Comparison of ENCODE assay signal across 8 cellular contexts in the genomic region with DNA sequence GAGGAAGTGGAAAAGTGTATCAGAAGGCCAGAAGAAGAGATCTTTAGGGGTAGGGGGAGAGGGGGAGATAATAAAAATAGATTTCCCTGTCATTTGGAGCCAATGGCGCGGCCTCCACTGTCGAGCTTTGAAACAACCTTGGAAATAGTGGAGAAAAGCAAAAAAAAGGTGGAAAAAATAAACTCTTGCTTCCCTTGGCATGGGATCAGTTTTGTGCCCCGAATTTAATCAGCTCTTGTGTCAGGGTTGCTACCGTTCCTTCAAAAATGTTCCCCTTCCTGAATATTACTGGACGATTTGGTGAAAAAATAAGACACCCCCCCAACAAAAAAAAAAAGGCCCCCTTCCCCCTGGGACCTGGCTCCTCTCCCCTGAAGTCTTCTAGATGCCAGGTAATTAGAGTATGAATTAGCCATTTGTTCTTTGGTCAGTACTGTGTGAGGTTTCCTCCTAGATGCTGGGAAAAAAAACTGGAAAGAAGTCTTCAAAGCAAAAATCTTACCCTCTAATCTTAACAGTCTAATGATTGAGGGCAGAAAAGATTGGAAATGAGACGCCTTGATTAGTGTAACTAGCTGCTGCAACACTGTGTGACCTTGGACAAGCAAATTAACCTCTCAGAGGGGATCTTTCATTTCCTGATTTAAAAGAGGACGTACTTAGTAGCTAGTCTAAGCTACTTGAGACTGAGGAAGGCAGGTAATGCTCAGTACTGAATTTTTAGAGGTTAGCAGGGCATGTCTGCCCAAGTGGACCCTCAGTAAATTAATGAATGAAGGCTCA. TPM values are rescaled to one million over a fixed set of nuclear protein-coding genes. Genes with fewer than 3 reads are reported as not detected.
DNase-seq lines count a peak whose midpoint lies in the region; ATAC-seq, FAIRE-seq and TF ChIP-seq lines count a peak whose summit lies in the region.

No MANE protein-coding gene starts in this region.

- peak overlapping the region; percentile 97 to 100 (median 100) for H3K27ac Mint-ChIP-seq in CD8-positive, alpha-beta memory T cell

- peak overlapping the region; percentile 94 for H3K27ac ChIP-seq in CD8-positive, alpha-beta memory T cell (ENCODE audit: low read depth, low read length)
- H3K27ac ChIP-seq in mammary epithelial cell (ENCODE audit: insufficient read depth, low read depth, low read length) (peak overlapping the region; percentile 93), HepG2 (ENCODE audit: extremely low read length, insufficient read depth, low read length) (peak overlapping the region; percentile 96), thyroid gland (peak overlapping the region; percentile 91 to 99 (median 96))

- peak overlapping the region; percentile 95 to 100 (median 99) for H3K4me3 Mint-ChIP-seq in CD8-positive, alpha-beta memory T cell

- in situ Hi-C loops in mammary epithelial cell (cut with MboI; ENCODE audit: low sequenced_read_pairs in 2 of 2) = loop anchor here in 1 of 2 donors (5.0 kb wide), 1 partner anchor 139 kb away; no protein-coding TSS in a partner anchor
- in situ Hi-C loops in HepG2 (cut with HindIII; ENCODE audit: extremely low pct_ligation_motif_present, low pct_unique_long_range_greater_than_20kb) = loop anchor here (5.0 kb wide), 1 partner anchor 139 kb away; no protein-coding TSS in a partner anchor

- WGBS in mammary epithelial cell (ENCODE audit: low coverage, missing lambda C conversion rate) = 2% methylated on average over 7 of the region's 8 CpGs
- WGBS in HepG2 (ENCODE audit: low lambda C conversion rate) = under 1% methylated on average over 8 of the region's 8 CpGs
- WGBS in thyroid gland, 2 donors = 1 to 2% methylated on average over 8 of the region's 8 CpGs

- no peak; a peak in 1 of 4 replicates for TF ChIP-seq EP300 in HepG2 (IDR thresholded peaks at IDR 0.05; ENCODE audit: low read depth in 2 of 2, low read length in 2 of 2)
- TF ChIP-seq EP300 in HepG2 (CRISPR knock-in tag; IDR thresholded peaks at IDR 0.05; ENCODE audit: borderline replicate concordance) = no peak

- TSS peak; percentile 91 for BruUV-seq in mammary epithelial cell (replicated peaks; lab: Mats Ljungman, UMichigan)
- BruUV-seq in HepG2 (replicated peaks; lab: Mats Ljungman, UMichigan) = TSS peak; percentile 98

- ATAC-seq in HepG2 (no peak), GM18870 (IDR thresholded peaks at IDR 0.05; ENCODE audit: unreplicated experiment) (no peak)

- H2AFZ ChIP-seq in mammary epithelial cell (ENCODE audit: low read depth, low read length) (peak overlapping the region; percentile 51), HepG2 (ENCODE audit: low read length) (peak overlapping the region; percentile 16)

- TF ChIP-seq RAD21 in HepG2 (CRISPR knock-in tag; IDR thresholded peaks at IDR 0.05) = no peak

- FAIRE-seq in HepG2 (lab: Jason Lieb, UNC) = no peak

- peaks cover 0 to 5% of the 10 kb centered on the region in 2 donors for H3K27me3 Mint-ChIP-seq in CD8-positive, alpha-beta memory T cell

- POLR2A ChIA-PET in CD8-positive, alpha-beta memory T cell (lab: Charles Lee) = interaction anchor here (0.5 to 7.1 kb wide), 20 partner anchors 8 to 252 kb away, joined by 3 to 337 read pairs (median 4); partner anchors contain the start of genes CPNE1, ERGIC3, NFS1 and PHF20
- POLR2A ChIA-PET in HEK293T (lab: Yijun Ruan, JAX) (interaction anchor here (0.6 to 3.7 kb wide), 57 partner anchors 8 to 628 kb away, joined by 3 to 53 read pairs (median 5); partner anchors contain the start of genes CEP250, CPNE1, ERGIC3 and PHF20), HepG2 (lab: Yijun Ruan, JAX) (interaction anchor here (0.5 to 8.6 kb wide), 82 partner anchors 9 to 1932 kb away, joined by 3 to 461 read pairs (median 5); partner anchors contain the start of genes CEP250, CHMP4B, CPNE1 and EIF6)

- H3K36me3 ChIP-seq in CD8-positive, alpha-beta memory T cell (ENCODE audit: insufficient read depth, low read length) = peaks cover 17% of the 10 kb centered on the region
- H3K36me3 ChIP-seq in mammary epithelial cell (ENCODE audit: insufficient read depth, low read length) (peaks cover 18% of the 10 kb centered on the region), HepG2 (replicated peaks in 1 of 2; ENCODE audit: control insufficient read depth in 1 of 2, insufficient read depth in 2 of 2, low read length in 2 of 2) (peaks cover 10 to 27% of the 10 kb centered on the region in 2 experiments), thyroid gland (peaks cover 19 to 26% of the 10 kb centered on the region in 2 donors)

- H3K27me3 ChIP-seq in CD8-positive, alpha-beta memory T cell (ENCODE audit: insufficient read depth, low read length, poor library complexity, severe bottlenecking) = no peaks in the 10 kb centered on the region
- no peaks in the 10 kb centered on the region for H3K27me3 ChIP-seq in mammary epithelial cell (ENCODE audit: insufficient read depth, low read length)
- H3K27me3 ChIP-seq in HepG2 (ENCODE audit: control insufficient read depth in 1 of 2, insufficient read depth in 2 of 2, low read length in 2 of 2) = no peaks in the 10 kb centered on the region; a peak in 1 of 5 replicates
- no peaks in the 10 kb centered on the region for H3K27me3 ChIP-seq in thyroid gland

- H3K9me3 Mint-ChIP-seq in CD8-positive, alpha-beta memory T cell = peaks cover 0 to 2% (median 0%) of the 10 kb centered on the region in 5 donors

- peaks cover 8% of the 10 kb centered on the region for H4K20me1 ChIP-seq in mammary epithelial cell (ENCODE audit: insufficient read depth, low read length)
- peaks cover 37% of the 10 kb centered on the region for H4K20me1 ChIP-seq in HepG2 (ENCODE audit: insufficient read depth, low read length)

- H3K36me3 Mint-ChIP-seq in CD8-positive, alpha-beta memory T cell = peaks cover 17 to 47% (median 28%) of the 10 kb centered on the region in 3 donors

- H3K4me2 ChIP-seq in mammary epithelial cell (ENCODE audit: insufficient read depth, low read depth, low read length) (peak overlapping the region; percentile 92), HepG2 (ENCODE audit: low read depth, low read length) (peak overlapping the region; percentile 89)

- CTCF ChIA-PET in CD8-positive, alpha-beta memory T cell (lab: Charles Lee) = interaction anchor here (0.6 to 4.6 kb wide), 26 partner anchors 11 to 288 kb away, joined by 3 to 90 read pairs (median 4); partner anchors contain the start of genes CEP250, PHF20 and SCAND1
- CTCF ChIA-PET in HEK293T (lab: Yijun Ruan, JAX) (no interaction called here), mammary epithelial cell (lab: Charles Lee; ENCODE audit: low non-redundant PET) (interaction anchor here (0.7 to 0.8 kb wide), 2 partner anchors 142 to 212 kb away, joined by 6 read pairs; no protein-coding TSS in a partner anchor), HepG2 (lab: Yijun Ruan, JAX; ENCODE audit: low intra/inter-chr PET ratio, low total read pairs) (no interaction called here)

- H3K4me1 Mint-ChIP-seq in CD8-positive, alpha-beta memory T cell = peaks cover 46 to 55% (median 54%) of the 10 kb centered on the region in 3 donors

- H3K4me3 ChIP-seq in CD8-positive, alpha-beta memory T cell (ENCODE audit: low read length) = peak overlapping the region; percentile 77
- H3K4me3 ChIP-seq in mammary epithelial cell (replicated peaks in 1 of 3; ENCODE audit: insufficient read depth in 1 of 3, low read depth in 2 of 3, low read length in 3 of 3) = peak overlapping the region; percentile 51 to 58 (median 56)
- H3K4me3 ChIP-seq in HepG2 (replicated peaks in 1 of 3; ENCODE audit: insufficient read depth in 1 of 3, low read depth in 2 of 3, low read length in 3 of 3) = peak overlapping the region; percentile 76 to 81 (median 77)
- H3K4me3 ChIP-seq in thyroid gland (replicated peaks in 1 of 3) = peak overlapping the region; percentile 21 to 66 (median 51)

- peak overlapping the region; percentile 92 for H3K9ac ChIP-seq in mammary epithelial cell (ENCODE audit: insufficient read depth, low read length)
- peak overlapping the region; percentile 99 for H3K9ac ChIP-seq in HepG2 (ENCODE audit: insufficient read depth, low read depth, low read length)

- DNase-seq in CD8-positive, alpha-beta memory T cell = peak in 2 of 5 donors; percentile 29 to 49
- DNase-seq in HEK293T (ENCODE audit: extremely low spot score) (no peak), OCI-M1 (lab: John Stamatoyannopoulos, UW) (peak; percentile 78), mammary epithelial cell (no peak), HepG2 (ENCODE audit: low spot score) (peak; percentile 69), thyroid gland (peak; percentile 15 to 18)
- DNase-seq in stimulated activated CD4-positive, alpha-beta T cell treated with anti-CD3 and anti-CD28 coated beads, Interleukin-1b, Interleukin-23, amount 100 ng/mL, for 48 hours = no peak

- intact Hi-C loops in mammary epithelial cell (cut with micrococcal nuclease) = loop anchor here (1.0 kb wide), 2 partner anchors 26 to 141 kb away; no protein-coding TSS in a partner anchor
- intact Hi-C loops in HepG2 (cut with micrococcal nuclease; ENCODE audit: unreplicated experiment) = loop anchor here (1.0 to 5.0 kb wide), 4 partner anchors 29 to 142 kb away; partner anchors contain the start of genes NFS1, PHF20, ROMO1 and SPAG4
- intact Hi-C loops in thyroid gland (cut with DNase I) = loop anchor here (5.0 to 10.0 kb wide), 2 partner anchors 142 to 209 kb away; partner anchors contain the start of gene SCAND1

- H3K9me3 ChIP-seq in CD8-positive, alpha-beta memory T cell (ENCODE audit: low read length) = no peaks in the 10 kb centered on the region
- no peaks in the 10 kb centered on the region for H3K9me3 ChIP-seq in mammary epithelial cell (replicated peaks; ENCODE audit: insufficient read depth, low read length)
- no peaks in the 10 kb centered on the region for H3K9me3 ChIP-seq in HepG2 (ENCODE audit: low read length)
- H3K9me3 ChIP-seq in thyroid gland = no peaks in the 10 kb centered on the region

- dilution Hi-C loops in mammary epithelial cell (cut with HindIII; ENCODE audit: low sequenced_read_pairs) = no loop called here

- no peak for TF ChIP-seq CTCF in mammary epithelial cell (conservative IDR thresholded peaks at IDR 0.05 in 1 of 2, IDR thresholded peaks at IDR 0.05 in 1 of 2; ENCODE audit: extremely low read depth in 1 of 2, insufficient read depth in 1 of 2, low read depth in 1 of 2, low read length in 2 of 2)
- TF ChIP-seq CTCF in HepG2 (CRISPR knock-in tag; IDR thresholded peaks at IDR 0.05) = no peak
- peak in 1 of 6 experiments; percentile 3 for TF ChIP-seq CTCF in thyroid gland (IDR thresholded peaks at IDR 0.05)

- peaks cover 47% of the 10 kb centered on the region for H3K4me1 ChIP-seq in CD8-positive, alpha-beta memory T cell (ENCODE audit: insufficient read depth, low read length)
- H3K4me1 ChIP-seq in mammary epithelial cell (ENCODE audit: insufficient read depth, low read length) = peaks cover 26% of the 10 kb centered on the region
- peaks cover 42% of the 10 kb centered on the region for H3K4me1 ChIP-seq in HepG2 (ENCODE audit: insufficient read depth, low read length)
- H3K4me1 ChIP-seq in thyroid gland = peaks cover 24 to 25% of the 10 kb centered on the region in 2 donors

- TF ChIP-seq POLR2A in HepG2 (IDR thresholded peaks at IDR 0.05; ENCODE audit: insufficient read depth in 1 of 2, low read depth in 2 of 2, low read length in 2 of 2) = no peak; a peak in 2 of 4 replicates
- peak in 1 of 2 donors; percentile 62 for TF ChIP-seq POLR2A in thyroid gland (IDR thresholded peaks at IDR 0.05)

- H3K79me2 ChIP-seq in mammary epithelial cell (ENCODE audit: insufficient read depth, low read length) (peaks cover 46% of the 10 kb centered on the region), HepG2 (ENCODE audit: insufficient read depth, low read length) (peaks cover 52% of the 10 kb centered on the region)

RNA-seq across cellular contexts. Expression of gene RBM39, which starts 0.9 kb away (rescaled TPM):
- 100 to 1,000 TPM; 349 to 352 TPM for total RNA-seq in CD8-positive, alpha-beta memory T cell
- 157 TPM for polyA plus RNA-seq in CD8-positive, alpha-beta memory T cell
- 100 to 1,000 TPM; 188 to 283 TPM for total RNA-seq in mammary epithelial cell
- 27.2 TPM for polyA plus RNA-seq in mammary epithelial cell
- polyA minus RNA-seq in mammary epithelial cell = 272 TPM
- total RNA-seq in HepG2 (2016; rRNA removed; fragmentation: Illumina TruSeq; extraction: Trizol) = 431 and 788 TPM in 2 replicates
- 862 and 1,011 TPM in 2 replicates for total RNA-seq in HepG2 (2016; cell fraction: cytosol; rRNA removed; fragmentation: Illumina TruSeq; extraction: Trizol; ENCODE audit: low read depth)
- 445 and 791 TPM in 2 replicates for total RNA-seq in HepG2 (2016; cell fraction: insoluble cytoplasmic fraction; rRNA removed; fragmentation: Illumina TruSeq; extraction: Trizol)
- 352 and 417 TPM in 2 replicates for total RNA-seq in HepG2 (2016; cell fraction: membrane; rRNA removed; fragmentation: Illumina TruSeq; extraction: Trizol)
- 1,469 and 1,561 TPM in 2 replicates for total RNA-seq in HepG2 (2016; cell fraction: nucleus; rRNA removed; fragmentation: Illumina TruSeq; extraction: Trizol)
- 859 and 920 TPM in 2 replicates for polyA plus RNA-seq in HepG2 (2011; rRNA removed)
- 89.0 and 133 TPM in 2 replicates for polyA plus RNA-seq in HepG2 (2011; cell fraction: cytosol; rRNA removed)
- polyA plus RNA-seq in HepG2 (2011; cell fraction: nucleus; rRNA removed) = 3,125 and 3,321 TPM in 2 replicates
- polyA plus RNA-seq in HepG2 (2012) = 867 and 961 TPM in 2 replicates
- polyA plus RNA-seq in HepG2 (2016; cell fraction: cytosol; fragmentation: Illumina TruSeq; extraction: Trizol; ENCODE audit: low read depth) = 47.3 and 51.7 TPM in 2 replicates
- 339 and 360 TPM in 2 replicates for polyA plus RNA-seq in HepG2 (2016; cell fraction: insoluble cytoplasmic fraction; fragmentation: Illumina TruSeq; extraction: Trizol; ENCODE audit: low read depth)
- polyA plus RNA-seq in HepG2 (2016; cell fraction: membrane; fragmentation: Illumina TruSeq; extraction: Trizol; ENCODE audit: low read depth) = 79.3 and 86.7 TPM in 2 replicates
- 2,644 and 2,668 TPM in 2 replicates for polyA plus RNA-seq in HepG2 (2016; cell fraction: nucleus; fragmentation: Illumina TruSeq; extraction: Trizol; ENCODE audit: insufficient read depth, low read depth)
- 166 and 263 TPM in 2 replicates for polyA minus RNA-seq in HepG2 (2011; rRNA and poly(A)+ RNA removed; ENCODE audit: low replicate concordance)
- 91.3 and 98.3 TPM in 2 replicates for polyA minus RNA-seq in HepG2 (2011; cell fraction: cytosol; rRNA and poly(A)+ RNA removed)
- polyA minus RNA-seq in HepG2 (2011; cell fraction: nucleus; rRNA and poly(A)+ RNA removed) = 2,261 and 2,868 TPM in 2 replicates
- 100 to 1,000 TPM; 315 to 475 (median 368) TPM for total RNA-seq in thyroid gland

RNA-seq across cellular contexts. Expression of gene PHF20, which starts 28.9 kb away (rescaled TPM):
- 10 to 100 TPM; 53.9 to 54.3 TPM for total RNA-seq in CD8-positive, alpha-beta memory T cell
- 124 TPM for polyA plus RNA-seq in CD8-positive, alpha-beta memory T cell
- total RNA-seq in mammary epithelial cell = 10 to 100 TPM; 24.0 to 39.7 TPM
- polyA plus RNA-seq in mammary epithelial cell = 19.5 TPM
- 24.9 TPM for polyA minus RNA-seq in mammary epithelial cell
- 34.1 and 43.3 TPM in 2 replicates for total RNA-seq in HepG2 (2016; rRNA removed; fragmentation: Illumina TruSeq; extraction: Trizol)
- 56.7 and 61.5 TPM in 2 replicates for total RNA-seq in HepG2 (2016; cell fraction: cytosol; rRNA removed; fragmentation: Illumina TruSeq; extraction: Trizol; ENCODE audit: low read depth)
- 35.4 and 40.8 TPM in 2 replicates for total RNA-seq in HepG2 (2016; cell fraction: insoluble cytoplasmic fraction; rRNA removed; fragmentation: Illumina TruSeq; extraction: Trizol)
- 47.8 and 49.1 TPM in 2 replicates for total RNA-seq in HepG2 (2016; cell fraction: membrane; rRNA removed; fragmentation: Illumina TruSeq; extraction: Trizol)
- total RNA-seq in HepG2 (2016; cell fraction: nucleus; rRNA removed; fragmentation: Illumina TruSeq; extraction: Trizol) = 37.0 and 43.8 TPM in 2 replicates
- 18.5 and 22.8 TPM in 2 replicates for polyA plus RNA-seq in HepG2 (2011; rRNA removed)
- 21.6 and 23.5 TPM in 2 replicates for polyA plus RNA-seq in HepG2 (2011; cell fraction: cytosol; rRNA removed)
- 14.7 and 18.5 TPM in 2 replicates for polyA plus RNA-seq in HepG2 (2011; cell fraction: nucleus; rRNA removed)
- polyA plus RNA-seq in HepG2 (2012) = 36.8 and 41.9 TPM in 2 replicates
- 22.9 and 31.3 TPM in 2 replicates for polyA plus RNA-seq in HepG2 (2016; cell fraction: cytosol; fragmentation: Illumina TruSeq; extraction: Trizol; ENCODE audit: low read depth)
- polyA plus RNA-seq in HepG2 (2016; cell fraction: insoluble cytoplasmic fraction; fragmentation: Illumina TruSeq; extraction: Trizol; ENCODE audit: low read depth) = 32.6 and 36.2 TPM in 2 replicates
- polyA plus RNA-seq in HepG2 (2016; cell fraction: membrane; fragmentation: Illumina TruSeq; extraction: Trizol; ENCODE audit: low read depth) = 22.4 and 30.8 TPM in 2 replicates
- polyA plus RNA-seq in HepG2 (2016; cell fraction: nucleus; fragmentation: Illumina TruSeq; extraction: Trizol; ENCODE audit: insufficient read depth, low read depth) = 23.9 and 28.8 TPM in 2 replicates
- 44.9 and 77.1 TPM in 2 replicates for polyA minus RNA-seq in HepG2 (2011; rRNA and poly(A)+ RNA removed; ENCODE audit: low replicate concordance)
- polyA minus RNA-seq in HepG2 (2011; cell fraction: cytosol; rRNA and poly(A)+ RNA removed) = 19.8 and 22.3 TPM in 2 replicates
- 53.6 and 69.2 TPM in 2 replicates for polyA minus RNA-seq in HepG2 (2011; cell fraction: nucleus; rRNA and poly(A)+ RNA removed)
- 10 to 100 TPM; 28.0 to 51.7 (median 35.2) TPM for total RNA-seq in thyroid gland

RNA-seq across cellular contexts. Expression of gene ROMO1, which starts 43.7 kb away (rescaled TPM):
- 100 to 1,000 TPM; 108 to 117 TPM for total RNA-seq in CD8-positive, alpha-beta memory T cell
- polyA plus RNA-seq in CD8-positive, alpha-beta memory T cell = 358 TPM
- total RNA-seq in mammary epithelial cell (100 to 1,000 TPM; 113 to 176 TPM), HepG2 (2016; rRNA removed; fragmentation: Illumina TruSeq; extraction: Trizol) (636 and 726 TPM in 2 replicates), thyroid gland (100 to 1,000 TPM in 3 of 4 donors, 10 to 100 TPM in 1; 64.7 to 402 (median 229) TPM)
- polyA plus RNA-seq in mammary epithelial cell (386 TPM), HepG2 (2011; rRNA removed) (688 and 755 TPM in 2 replicates)
- 17.3 TPM for polyA minus RNA-seq in mammary epithelial cell
- total RNA-seq in HepG2 (2016; cell fraction: cytosol; rRNA removed; fragmentation: Illumina TruSeq; extraction: Trizol; ENCODE audit: low read depth) = 328 and 530 TPM in 2 replicates
- total RNA-seq in HepG2 (2016; cell fraction: insoluble cytoplasmic fraction; rRNA removed; fragmentation: Illumina TruSeq; extraction: Trizol) = 687 and 846 TPM in 2 replicates
- total RNA-seq in HepG2 (2016; cell fraction: membrane; rRNA removed; fragmentation: Illumina TruSeq; extraction: Trizol) = 460 and 632 TPM in 2 replicates
- 223 and 226 TPM in 2 replicates for total RNA-seq in HepG2 (2016; cell fraction: nucleus; rRNA removed; fragmentation: Illumina TruSeq; extraction: Trizol)
- polyA plus RNA-seq in HepG2 (2011; cell fraction: cytosol; rRNA removed) = 1,254 and 1,646 TPM in 2 replicates
- 503 and 546 TPM in 2 replicates for polyA plus RNA-seq in HepG2 (2011; cell fraction: nucleus; rRNA removed)
- polyA plus RNA-seq in HepG2 (2012) = 282 and 451 TPM in 2 replicates
- polyA plus RNA-seq in HepG2 (2016; cell fraction: cytosol; fragmentation: Illumina TruSeq; extraction: Trizol; ENCODE audit: low read depth) = 292 and 453 TPM in 2 replicates
- 479 and 541 TPM in 2 replicates for polyA plus RNA-seq in HepG2 (2016; cell fraction: insoluble cytoplasmic fraction; fragmentation: Illumina TruSeq; extraction: Trizol; ENCODE audit: low read depth)
- polyA plus RNA-seq in HepG2 (2016; cell fraction: membrane; fragmentation: Illumina TruSeq; extraction: Trizol; ENCODE audit: low read depth) = 317 and 387 TPM in 2 replicates
- polyA plus RNA-seq in HepG2 (2016; cell fraction: nucleus; fragmentation: Illumina TruSeq; extraction: Trizol; ENCODE audit: insufficient read depth, low read depth) = 282 and 344 TPM in 2 replicates
- polyA minus RNA-seq in HepG2 (2011; rRNA and poly(A)+ RNA removed; ENCODE audit: low replicate concordance) = 60.0 and 169 TPM in 2 replicates
- polyA minus RNA-seq in HepG2 (2011; cell fraction: cytosol; rRNA and poly(A)+ RNA removed) = 79.8 and 108 TPM in 2 replicates
- 30.8 and 37.7 TPM in 2 replicates for polyA minus RNA-seq in HepG2 (2011; cell fraction: nucleus; rRNA and poly(A)+ RNA removed)

RNA-seq across cellular contexts. Expression of gene NFS1, which starts 43.8 kb away (rescaled TPM):
- total RNA-seq in CD8-positive, alpha-beta memory T cell = 10 to 100 TPM; 36.4 to 37.7 TPM
- polyA plus RNA-seq in CD8-positive, alpha-beta memory T cell = 18.8 TPM
- total RNA-seq in mammary epithelial cell (10 to 100 TPM; 28.8 to 33.0 TPM), HepG2 (2016; rRNA removed; fragmentation: Illumina TruSeq; extraction: Trizol) (88.1 and 94.4 TPM in 2 replicates), thyroid gland (10 to 100 TPM; 21.1 to 45.5 (median 36.3) TPM)
- polyA plus RNA-seq in mammary epithelial cell (44.8 TPM), HepG2 (2011; rRNA removed) (61.8 and 65.9 TPM in 2 replicates)
- 57.3 TPM for polyA minus RNA-seq in mammary epithelial cell
- total RNA-seq in HepG2 (2016; cell fraction: cytosol; rRNA removed; fragmentation: Illumina TruSeq; extraction: Trizol; ENCODE audit: low read depth) = 7.6 and 8.7 TPM in 2 replicates
- total RNA-seq in HepG2 (2016; cell fraction: insoluble cytoplasmic fraction; rRNA removed; fragmentation: Illumina TruSeq; extraction: Trizol) = 82.1 and 92.4 TPM in 2 replicates
- total RNA-seq in HepG2 (2016; cell fraction: membrane; rRNA removed; fragmentation: Illumina TruSeq; extraction: Trizol) = 25.4 and 28.4 TPM in 2 replicates
- total RNA-seq in HepG2 (2016; cell fraction: nucleus; rRNA removed; fragmentation: Illumina TruSeq; extraction: Trizol) = 45.9 and 47.9 TPM in 2 replicates
- 56.2 and 69.5 TPM in 2 replicates for polyA plus RNA-seq in HepG2 (2011; cell fraction: cytosol; rRNA removed)
- polyA plus RNA-seq in HepG2 (2011; cell fraction: nucleus; rRNA removed) = 70.7 and 72.8 TPM in 2 replicates
- 36.7 and 39.1 TPM in 2 replicates for polyA plus RNA-seq in HepG2 (2012)
- polyA plus RNA-seq in HepG2 (2016; cell fraction: cytosol; fragmentation: Illumina TruSeq; extraction: Trizol; ENCODE audit: low read depth) = 6.5 and 6.6 TPM in 2 replicates
- polyA plus RNA-seq in HepG2 (2016; cell fraction: insoluble cytoplasmic fraction; fragmentation: Illumina TruSeq; extraction: Trizol; ENCODE audit: low read depth) = 86.7 and 90.3 TPM in 2 replicates
- polyA plus RNA-seq in HepG2 (2016; cell fraction: membrane; fragmentation: Illumina TruSeq; extraction: Trizol; ENCODE audit: low read depth) = 16.6 and 16.9 TPM in 2 replicates
- 69.1 and 70.6 TPM in 2 replicates for polyA plus RNA-seq in HepG2 (2016; cell fraction: nucleus; fragmentation: Illumina TruSeq; extraction: Trizol; ENCODE audit: insufficient read depth, low read depth)
- 67.9 and 114 TPM in 2 replicates for polyA minus RNA-seq in HepG2 (2011; rRNA and poly(A)+ RNA removed; ENCODE audit: low replicate concordance)
- polyA minus RNA-seq in HepG2 (2011; cell fraction: cytosol; rRNA and poly(A)+ RNA removed) = 23.0 and 27.1 TPM in 2 replicates
- polyA minus RNA-seq in HepG2 (2011; cell fraction: nucleus; rRNA and poly(A)+ RNA removed) = 20.9 and 23.7 TPM in 2 replicates

Comparison
In these comparisons a context has a peak if more than half of its experiments do, and no peak if none do; other contexts are left out.
1. DNase-seq: peak in OCI-M1 (single experiment), HepG2 (single experiment) and thyroid gland (2 of 2); none in HEK293T (single experiment), mammary epithelial cell (single experiment) and stimulated activated CD4-positive, alpha-beta T cell treated with anti-CD3 and anti-CD28 coated beads, Interleukin-1b, Interleukin-23, amount 100 ng/mL, for 48 hours (single experiment).
2. CTCF ChIA-PET loops: an anchor here in CD8-positive, alpha-beta memory T cell (0.6 to 4.6 kb wide) and mammary epithelial cell (0.7 to 0.8 kb wide); none called in HEK293T and HepG2.
3. Peak in every context shown above with its lines, with median percentiles within 50 percentile points of each other: H3K27ac ChIP-seq and H3K4me3 ChIP-seq.